Comparison of ENCODE assay signal across 8 cellular contexts in genomic region chr15:70023769-70024491, GRCh38.
DNase-seq lines count a peak whose midpoint lies in the region; ATAC-seq, FAIRE-seq and TF ChIP-seq lines count a peak whose summit lies in the region.

No MANE protein-coding gene starts in this region.

- H3K4me1 ChIP-seq in right lobe of liver: peaks cover 0 to 11% (median 0%) of the 10 kb centered on the region in 4 donors
- no peaks in the 10 kb centered on the region for H3K4me1 ChIP-seq in HepG2 (ENCODE audit: insufficient read depth, low read length)
- peaks cover 16% of the 10 kb centered on the region for H3K4me1 ChIP-seq in astrocyte (ENCODE audit: insufficient read depth, low read length)

- H3K79me2 ChIP-seq in HepG2 (ENCODE audit: insufficient read depth, low read length) (no peaks in the 10 kb centered on the region), astrocyte (ENCODE audit: insufficient read depth, low read length) (no peaks in the 10 kb centered on the region)

- H3K4me3 Mint-ChIP-seq in astrocyte (ENCODE audit: unreplicated experiment): no peak overlapping the region

- FAIRE-seq in HepG2 (lab: Jason Lieb, UNC) (no peak), astrocyte (lab: Jason Lieb, UNC) (no peak), D721Med (lab: Jason Lieb, UNC) (no peak), GM12892 (lab: Jason Lieb, UNC) (no peak)

- H3K27ac ChIP-seq in right lobe of liver: no peak overlapping the region
- H3K27ac ChIP-seq in HepG2 (ENCODE audit: extremely low read length, insufficient read depth, low read length): no peak overlapping the region
- no peak overlapping the region for H3K27ac ChIP-seq in astrocyte (ENCODE audit: low read depth, low read length)

- TF ChIP-seq CTCF in right lobe of liver (IDR thresholded peaks at IDR 0.05) (no peak), HepG2 (CRISPR knock-in tag; IDR thresholded peaks at IDR 0.05) (no peak), astrocyte (IDR thresholded peaks at IDR 0.05; ENCODE audit: insufficient read depth, low read depth, low read length) (no peak), D721Med (IDR thresholded peaks at IDR 0.05; ENCODE audit: insufficient read depth, missing control alignments) (no peak)

- H3K4me1 Mint-ChIP-seq in astrocyte (ENCODE audit: low read depth, unreplicated experiment): peaks cover 21% of the 10 kb centered on the region

- H3K9me3 ChIP-seq in right lobe of liver (no peaks in the 10 kb centered on the region), HepG2 (ENCODE audit: low read length) (no peaks in the 10 kb centered on the region), astrocyte (ENCODE audit: insufficient read depth, low read depth, low read length) (no peaks in the 10 kb centered on the region)

- no peak for TF ChIP-seq POLR2A in right lobe of liver (IDR thresholded peaks at IDR 0.05)
- no peak for TF ChIP-seq POLR2A in HepG2 (IDR thresholded peaks at IDR 0.05; ENCODE audit: insufficient read depth in 1 of 2, low read depth in 2 of 2, low read length in 2 of 2)
- TF ChIP-seq POLR2A in GM12892 (IDR thresholded peaks at IDR 0.05; ENCODE audit: low read depth, low read length): no peak

- H3K27me3 ChIP-seq in right lobe of liver (no peaks in the 10 kb centered on the region), HepG2 (ENCODE audit: control insufficient read depth in 1 of 2, insufficient read depth in 2 of 2, low read length in 2 of 2) (peaks cover 5 to 64% of the 10 kb centered on the region in 2 experiments), astrocyte (ENCODE audit: insufficient read depth, low read length) (peaks cover 14% of the 10 kb centered on the region)

- H3K9ac ChIP-seq in HepG2 (ENCODE audit: insufficient read depth, low read depth, low read length) (no peak overlapping the region), astrocyte (ENCODE audit: low read length) (no peak overlapping the region)

- H4K20me1 ChIP-seq in HepG2 (ENCODE audit: insufficient read depth, low read length) (no peaks in the 10 kb centered on the region), astrocyte (ENCODE audit: insufficient read depth, low read length) (no peaks in the 10 kb centered on the region)

- H3K36me3 ChIP-seq in right lobe of liver (no peaks in the 10 kb centered on the region), HepG2 (replicated peaks in 1 of 2; ENCODE audit: control insufficient read depth in 1 of 2, insufficient read depth in 2 of 2, low read length in 2 of 2) (no peaks in the 10 kb centered on the region), astrocyte (ENCODE audit: insufficient read depth, low read length) (no peaks in the 10 kb centered on the region)

- peak overlapping the region; percentile 96 for H3K27ac Mint-ChIP-seq in astrocyte (ENCODE audit: unreplicated experiment)

- CTCF ChIA-PET in HepG2 (lab: Yijun Ruan, JAX; ENCODE audit: low intra/inter-chr PET ratio, low total read pairs): no interaction called here

- POLR2A ChIA-PET in HepG2 (lab: Yijun Ruan, JAX): no interaction called here

- H2AFZ ChIP-seq in HepG2 (ENCODE audit: low read length): no peak overlapping the region
- peak overlapping the region; percentile 29 for H2AFZ ChIP-seq in astrocyte (ENCODE audit: low read depth, low read length)

- H3K4me2 ChIP-seq in HepG2 (ENCODE audit: low read depth, low read length) (no peak overlapping the region), astrocyte (ENCODE audit: low read length) (peak overlapping the region; percentile 68)

- H3K36me3 Mint-ChIP-seq in astrocyte (ENCODE audit: low read depth, unreplicated experiment): no peaks in the 10 kb centered on the region

- H3K27me3 Mint-ChIP-seq in astrocyte (ENCODE audit: low read depth, unreplicated experiment): peaks cover 68% of the 10 kb centered on the region

- 30% methylated on average over 16 of the region's 16 CpGs for WGBS in right lobe of liver (ENCODE audit: insufficient coverage, low coverage, low lambda C conversion rate, missing lambda C conversion rate)
- 47% methylated on average over 15 of the region's 16 CpGs for WGBS in HepG2 (ENCODE audit: low lambda C conversion rate)

- in situ Hi-C loops in HepG2 (cut with HindIII; ENCODE audit: extremely low pct_ligation_motif_present, low pct_unique_long_range_greater_than_20kb): no loop called here

- DNase-seq in right lobe of liver: peak in 1 of 3 donors; percentile 44
- no peak for DNase-seq in HepG2 (ENCODE audit: low spot score)
- DNase-seq in astrocyte (ENCODE audit: low read depth): peak; percentile 59
- DNase-seq in left kidney (ENCODE audit: low read depth, low spot score): peak; percentile 28
- no peak for DNase-seq in D721Med (ENCODE audit: insufficient read length, low spot score)
- no peak for DNase-seq in GM12892 (ENCODE audit: insufficient read length)
- DNase-seq in NK-92 treated with Interleukin-12 subunit alpha and Interleukin-12 subunit beta, amount 100 ng/mL, for 24 hours (lab: John Stamatoyannopoulos, UW): no peak

- TF ChIP-seq EP300 in HepG2 (IDR thresholded peaks at IDR 0.05; ENCODE audit: low read depth in 2 of 2, low read length in 2 of 2): no peak
- TF ChIP-seq EP300 in HepG2 (CRISPR knock-in tag; IDR thresholded peaks at IDR 0.05; ENCODE audit: borderline replicate concordance): no peak

- ATAC-seq in right lobe of liver (peak; percentile 62 to 85 (median 80)), HepG2 (no peak), GM18909 (IDR thresholded peaks at IDR 0.05; ENCODE audit: poor library complexity, unreplicated experiment) (no peak)

- no peaks in the 10 kb centered on the region for H3K9me3 Mint-ChIP-seq in astrocyte (ENCODE audit: unreplicated experiment)

- H3K4me3 ChIP-seq in right lobe of liver: no peak overlapping the region
- no peak overlapping the region for H3K4me3 ChIP-seq in HepG2 (replicated peaks in 1 of 3; ENCODE audit: insufficient read depth in 1 of 3, low read depth in 2 of 3, low read length in 3 of 3)
- no peak overlapping the region for H3K4me3 ChIP-seq in astrocyte (ENCODE audit: insufficient read depth, low read depth, low read length)

- BruUV-seq in HepG2 (replicated peaks; lab: Mats Ljungman, UMichigan): no TSS peak

- TF ChIP-seq RAD21 in HepG2 (CRISPR knock-in tag; IDR thresholded peaks at IDR 0.05): no peak

- intact Hi-C loops in right lobe of liver (cut with DNase I): no loop called here
- intact Hi-C loops in HepG2 (cut with micrococcal nuclease; ENCODE audit: unreplicated experiment): no loop called here

TF ChIP-seq in HepG2, 621 proteins besides CTCF, POLR2A, EP300 and RAD21 (continues in another document):
- TF ChIP-seq NCOR1 (IDR thresholded peaks at IDR 0.05; ENCODE audit: borderline replicate concordance, low read length): no peak
- no peak for TF ChIP-seq ZNF143 (CRISPR knock-in tag; IDR thresholded peaks at IDR 0.05)
- no peak for TF ChIP-seq ZNF652 (CRISPR knock-in tag; IDR thresholded peaks at IDR 0.05; ENCODE audit: borderline replicate concordance, low read depth)
- TF ChIP-seq GTF3A (CRISPR knock-in tag; conservative IDR thresholded peaks at IDR 0.05): no peak
- no peak for TF ChIP-seq HMGXB4 (CRISPR knock-in tag; IDR thresholded peaks at IDR 0.05; ENCODE audit: borderline replicate concordance in 1 of 2, low read depth in 1 of 2)
- TF ChIP-seq MBNL3 (CRISPR knock-in tag; conservative IDR thresholded peaks at IDR 0.05): no peak
- TF ChIP-seq ZNF549 (CRISPR knock-in tag; IDR thresholded peaks at IDR 0.05): no peak
- no peak for TF ChIP-seq AHDC1 (CRISPR knock-in tag; IDR thresholded peaks at IDR 0.05; ENCODE audit: borderline replicate concordance)

Comparison
In these comparisons a context has a peak if more than half of its experiments do, and no peak if none do; other contexts are left out.
1. ATAC-seq: peak in right lobe of liver (4 of 4); none in HepG2 (single experiment) and GM18909 (single experiment).
2. DNase-seq: peak in astrocyte (single experiment) and left kidney (single experiment); none in HepG2 (single experiment), D721Med (single experiment), GM12892 (single experiment) and NK-92 treated with Interleukin-12 subunit alpha and Interleukin-12 subunit beta, amount 100 ng/mL, for 24 hours (single experiment).